ENCODE assay signal across 8 cellular contexts in genomic region chr3:170418422-170419300, GRCh38. TPM values are rescaled to one million over a fixed set of nuclear protein-coding genes. Genes with fewer than 3 reads are reported as not detected.
DNase-seq lines count a peak whose midpoint lies in the region; FAIRE-seq and TF ChIP-seq lines count a peak whose summit lies in the region.

CLDN11 (plus strand) TSS chr3:170418868; CDS start chr3:170419067, 199 bp downstream.

- H3K9me3 Mint-ChIP-seq in activated CD4-positive, alpha-beta memory T cell treated with anti-CD3 and anti-CD28 coated beads for 36 hours: no peaks in the 10 kb centered on the region
- peaks cover 9% of the 10 kb centered on the region for H3K9me3 Mint-ChIP-seq in nephron progenitor cell

- peak within 1 kb of the TSS; percentile 48 for H3K4me3 Mint-ChIP-seq in activated CD4-positive, alpha-beta memory T cell treated with anti-CD3 and anti-CD28 coated beads for 36 hours
- H3K4me3 Mint-ChIP-seq in nephron progenitor cell: peak within 1 kb of the TSS; percentile 80

- TF ChIP-seq CTCF in AG04449 (IDR thresholded peaks at IDR 0.05; ENCODE audit: insufficient read depth, low read length, missing control alignments): peak; percentile 45
- TF ChIP-seq CTCF in GM13976 (IDR thresholded peaks at IDR 0.05; ENCODE audit: borderline replicate concordance, control extremely low read depth, extremely low read depth, insufficient read depth, missing control alignments): no peak
- no peak for TF ChIP-seq CTCF in nephron progenitor cell (IDR thresholded peaks at IDR 0.05)

- H3K4me3 ChIP-seq in AG04449 (ENCODE audit: low read depth, low read length): peak within 1 kb of the TSS; percentile 92

- no peaks in the 10 kb centered on the region for H3K36me3 Mint-ChIP-seq in activated CD4-positive, alpha-beta memory T cell treated with anti-CD3 and anti-CD28 coated beads for 36 hours
- H3K36me3 Mint-ChIP-seq in nephron progenitor cell (ENCODE audit: low read depth): no peaks in the 10 kb centered on the region

- no peak within 1 kb of the TSS for H3K27ac Mint-ChIP-seq in activated CD4-positive, alpha-beta memory T cell treated with anti-CD3 and anti-CD28 coated beads for 36 hours
- no peak within 1 kb of the TSS for H3K27ac Mint-ChIP-seq in nephron progenitor cell

- intact Hi-C loops in activated CD4-positive, alpha-beta memory T cell treated with anti-CD3 and anti-CD28 coated beads for 36 hours (cut with micrococcal nuclease): loop anchor here (5.0 to 10.0 kb wide), 2 partner anchors 144 to 554 kb away; partner anchors contain the start of gene LRRC31

- in situ Hi-C loops in GM13976 (cut with MboI; ENCODE audit: low sequenced_read_pairs, unreplicated experiment): loop anchor here (5.0 kb wide), 1 partner anchor 394 kb away; no protein-coding TSS in a partner anchor

- POLR2A ChIA-PET in AG04449 (lab: Yijun Ruan, JAX): interaction anchor here (0.5 to 1.3 kb wide), 3 partner anchors 53 to 384 kb away, joined by 3 to 4 read pairs (median 3); no protein-coding TSS in a partner anchor
- POLR2A ChIA-PET in activated CD4-positive, alpha-beta memory T cell treated with anti-CD3 and anti-CD28 coated beads for 36 hours (lab: Charles Lee): no interaction called here

- CTCF ChIA-PET in AG04449 (lab: Yijun Ruan, JAX): interaction anchor here (0.8 to 12.3 kb wide), 6 partner anchors 17 to 430 kb away, joined by 3 to 493 read pairs (median 3); no protein-coding TSS in a partner anchor
- CTCF ChIA-PET in activated CD4-positive, alpha-beta memory T cell treated with anti-CD3 and anti-CD28 coated beads for 36 hours (lab: Charles Lee): interaction anchor here (1.3 to 8.8 kb wide), 2 partner anchors 393 to 394 kb away, joined by 4 to 226 read pairs; no protein-coding TSS in a partner anchor

- H3K27me3 Mint-ChIP-seq in activated CD4-positive, alpha-beta memory T cell treated with anti-CD3 and anti-CD28 coated beads for 36 hours: peaks cover 30% of the 10 kb centered on the region
- H3K27me3 Mint-ChIP-seq in nephron progenitor cell (ENCODE audit: low read depth, poor library complexity): peaks cover 8% of the 10 kb centered on the region

- no peak for DNase-seq in AG04449 (ENCODE audit: low read depth, low spot score)
- DNase-seq in GM13976 (ENCODE audit: low spot score): peak; percentile 58
- DNase-seq in activated CD4-positive, alpha-beta memory T cell treated with anti-CD3 and anti-CD28 coated beads for 36 hours: no peak
- DNase-seq in frontal cortex (ENCODE audit: low spot score in 2 of 2): peak; percentile 79 to 84
- peak; percentile 70 for DNase-seq in nephron progenitor cell
- no peak for DNase-seq in stimulated activated naive CD4-positive, alpha-beta T cell (lab: John Stamatoyannopoulos, UW)
- no peak for DNase-seq in activated CD4-positive, CD25-positive, alpha-beta regulatory T cell treated with anti-CD3 and anti-CD28 coated beads, Interleukin-2, amount 50 U/mL, for 72 hours
- no peak for DNase-seq in RCC 7860 (ENCODE audit: low spot score)

- peaks cover 16% of the 10 kb centered on the region for H3K4me1 Mint-ChIP-seq in activated CD4-positive, alpha-beta memory T cell treated with anti-CD3 and anti-CD28 coated beads for 36 hours (ENCODE audit: low read depth)
- H3K4me1 Mint-ChIP-seq in nephron progenitor cell: peaks cover 37% of the 10 kb centered on the region

- FAIRE-seq in frontal cortex (lab: Jason Lieb, UNC) (no peak), RCC 7860 (lab: Jason Lieb, UNC) (no peak)

RNA-seq across cellular contexts. Expression of gene CLDN11, which starts in this region (rescaled TPM):
- not detected for total RNA-seq in activated CD4-positive, alpha-beta memory T cell treated with anti-CD3 and anti-CD28 coated beads for 36 hours
- total RNA-seq in frontal cortex: 13.9 TPM

Comparison
In these comparisons a context has a peak if more than half of its experiments do, and no peak if none do; other contexts are left out.
1. RNA of gene CLDN11 (total RNA-seq): 13.9 TPM in frontal cortex (single experiment); not detected in activated CD4-positive, alpha-beta memory T cell treated with anti-CD3 and anti-CD28 coated beads for 36 hours; every median in the first group is over 10 times any median in the second.
2. DNase-seq: peak in GM13976 (single experiment), frontal cortex (2 of 2) and nephron progenitor cell (single experiment); none in AG04449 (single experiment), activated CD4-positive, alpha-beta memory T cell treated with anti-CD3 and anti-CD28 coated beads for 36 hours (single experiment), stimulated activated naive CD4-positive, alpha-beta T cell (0 of 6), activated CD4-positive, CD25-positive, alpha-beta regulatory T cell treated with anti-CD3 and anti-CD28 coated beads, Interleukin-2, amount 50 U/mL, for 72 hours (single experiment) and RCC 7860 (single experiment).